Comparison of ENCODE assay signal across 29 cellular contexts in the genomic region with DNA sequence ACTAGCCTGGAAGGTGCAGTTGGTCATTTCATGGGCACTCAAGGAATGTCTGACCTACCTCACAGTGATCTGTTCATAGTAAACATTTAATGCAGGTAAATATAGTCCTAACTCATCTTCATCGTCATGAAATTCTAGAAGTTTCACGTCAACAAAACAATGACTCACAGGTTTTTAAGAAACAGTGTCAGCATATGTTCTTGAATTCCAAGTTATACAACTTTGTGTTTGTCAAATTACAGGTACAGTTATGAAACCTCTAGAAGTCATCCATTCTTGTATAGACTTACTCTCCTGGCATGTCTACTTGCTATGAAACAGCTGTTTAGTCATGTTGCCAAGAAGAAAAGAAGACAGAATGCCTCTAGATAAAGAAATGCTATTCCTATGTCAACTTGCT. TPM values are rescaled to one million over a fixed set of nuclear protein-coding genes. Genes with fewer than 3 reads are reported as not detected.
"Had no signal": no experiment of that assay in that cellular context is flagged by ENCODE, and none has a peak within 500 bp of the region (broad histone marks: within the 10 kb centered on the region; RNA-seq: fewer than 3 reads in every experiment).

No MANE protein-coding gene starts in this region.

- H3K4me1 ChIP-seq: body of pancreas, colonic mucosa, left ventricle myocardium inferior, right atrium auricular region, suprapubic skin, tibial nerve had no signal

- FAIRE-seq: endothelial cell of umbilical vein had no signal

- ATAC-seq: activated CD4-positive, alpha-beta T cell treated with anti-CD3 and anti-CD28 coated beads for 36 hours; activated naive CD8-positive, alpha-beta T cell treated with anti-CD3 and anti-CD28 coated beads, Interleukin-2, amount 50 U/mL, for 24 hours; activated T-cell treated with anti-CD3 and anti-CD28 coated beads, Interleukin-2, amount 50 U/mL, for 72 hours; body of pancreas; effector memory CD8-positive, alpha-beta T cell; natural killer cell; WTC11 had no signal

- H3K36me3 ChIP-seq: colonic mucosa, left ventricle myocardium inferior, right atrium auricular region, suprapubic skin, tibial nerve had no signal

- DNase-seq: activated CD4-positive, alpha-beta T cell treated with anti-CD3 and anti-CD28 coated beads for 36 hours; activated CD4-positive, alpha-beta T cell treated with anti-CD3 and anti-CD28 coated beads, Interleukin-2, amount 50 U/mL, for 4 hours; activated CD8-positive, alpha-beta memory T cell treated with anti-CD3 and anti-CD28 coated beads for 24 hours; activated CD8-positive, alpha-beta memory T cell treated with anti-CD3 and anti-CD28 coated beads, Interleukin-2, amount 50 U/mL, for 4 hours; activated effector memory CD4-positive, alpha-beta T cell treated with Interleukin-2 at 50 U/mL for 16 hours; activated naive CD4-positive, alpha-beta T cell treated with anti-CD3 and anti-CD28 coated beads, Interleukin-2, amount 10 ng/mL, durations not matched to agents 7 days and 5 days; activated naive CD8-positive, alpha-beta T cell treated with anti-CD3 and anti-CD28 coated beads, Interleukin-2, amount 50 U/mL, for 24 hours; activated T-cell treated with anti-CD3 and anti-CD28 coated beads, Interleukin-2, amount 50 U/mL, for 72 hours; body of pancreas; colonic mucosa; effector memory CD8-positive, alpha-beta T cell; foreskin melanocyte; left ventricle myocardium inferior; natural killer cell; stimulated activated CD4-positive, alpha-beta T cell treated with anti-CD3 and anti-CD28 coated beads, Interleukin-1b, Interleukin-23, amount 100 ng/mL, for 48 hours; T1000 had no signal

- H3K27ac ChIP-seq: body of pancreas, colonic mucosa, left ventricle myocardium inferior, right atrium auricular region, suprapubic skin, tibial nerve had no signal

- H3K9me3 ChIP-seq: body of pancreas, colonic mucosa, left ventricle myocardium inferior, right atrium auricular region, suprapubic skin, tibial nerve had no signal

- H3K27me3 ChIP-seq: body of pancreas, colonic mucosa, right atrium auricular region, suprapubic skin, tibial nerve had no signal

- H3K4me3 ChIP-seq: body of pancreas, colonic mucosa, dorsolateral prefrontal cortex, left ventricle myocardium inferior, right atrium auricular region, suprapubic skin, tibial nerve had no signal

RNA-seq across cellular contexts. Expression of gene AFM, which starts 46.6 kb away (rescaled TPM):
- total RNA-seq: activated CD4-positive, alpha-beta T cell treated with anti-CD3 and anti-CD28 coated beads for 36 hours; activated T-cell treated with anti-CD3 and anti-CD28 coated beads, Interleukin-2, amount 50 U/mL, for 72 hours; endothelial cell of umbilical vein; kidney epithelial cell; left ventricle myocardium inferior; lung microvascular endothelial cell; mesothelial cell of epicardium; natural killer cell; osteoblast; posterior vena cava; right atrium auricular region; skeletal muscle tissue; suprapubic skin; tibial nerve; urinary bladder; WTC11 had no signal
- polyA plus RNA-seq: endothelial cell of umbilical vein had no signal
